Comparison of ENCODE assay signal across 1 cellular context in genomic region chr22:19955241-19956128, GRCh38.
TF ChIP-seq lines count a peak whose summit lies in the region.

No MANE protein-coding gene starts in this region.

TF ChIP-seq in K562, 482 proteins besides CTCF, POLR2A, EP300 and RAD21 (continued from another document and continues in another):
- no peak for TF ChIP-seq ZMIZ1 (IDR thresholded peaks at IDR 0.05; ENCODE audit: low read depth in 2 of 2, low read length in 2 of 2)
- TF ChIP-seq VEZF1 (CRISPR knock-in tag; IDR thresholded peaks at IDR 0.05) = no peak
- TF ChIP-seq SPI1 (IDR thresholded peaks at IDR 0.05; ENCODE audit: borderline replicate concordance, low read depth, low read length) = no peak
- TF ChIP-seq NRF1 (conservative IDR thresholded peaks at IDR 0.05 in 1 of 2, IDR thresholded peaks at IDR 0.05 in 1 of 2) = no peak
- no peak for TF ChIP-seq ZNF398 (CRISPR knock-in tag; IDR thresholded peaks at IDR 0.05)
- peak; percentile 38 for TF ChIP-seq POLR2B (IDR thresholded peaks at IDR 0.05; ENCODE audit: low read depth, partially characterized antibody)
- peak; percentile 26 for TF ChIP-seq TBP (optimal IDR thresholded peaks at IDR 0.05; ENCODE audit: low read depth, low read length)
- TF ChIP-seq ELF2 (CRISPR knock-in tag; IDR thresholded peaks at IDR 0.05) = no peak
- TF ChIP-seq ZBTB33 (CRISPR knock-in tag; IDR thresholded peaks at IDR 0.05) = no peak
- peak; percentile 84 for TF ChIP-seq POLR2AphosphoS2 (IDR thresholded peaks at IDR 0.05; ENCODE audit: low read length)
- TF ChIP-seq SRF (CRISPR knock-in tag; IDR thresholded peaks at IDR 0.05) = peak in 1 of 2 experiments; percentile 62; a peak in 1 of 4 replicates
- no peak for TF ChIP-seq ZBTB49 (CRISPR knock-in tag; IDR thresholded peaks at IDR 0.05; ENCODE audit: borderline replicate concordance)
- 0 out of 4 replicates have a peak, but pooled peaks of 1 of the 2 experiments have one; percentile 18 for TF ChIP-seq NONO (IDR thresholded peaks at IDR 0.05; ENCODE audit: low read depth in 2 of 2, low read length in 1 of 2)
- TF ChIP-seq CHD2 (IDR thresholded peaks at IDR 0.05; ENCODE audit: low read depth, low read length) = peak; percentile 22; the same call in 1 of the 2 replicates
- TF ChIP-seq CHD7 (IDR thresholded peaks at IDR 0.05; ENCODE audit: low read depth, low read length) = peak; percentile 27
- no peak for TF ChIP-seq NR3C1 (CRISPR knock-in tag; IDR thresholded peaks at IDR 0.05)
- no peak for TF ChIP-seq ZNF766 (CRISPR knock-in tag; conservative IDR thresholded peaks at IDR 0.05)
- TF ChIP-seq ERF (CRISPR knock-in tag; IDR thresholded peaks at IDR 0.05) = peak; percentile 1; the same call in 1 of the 2 replicates
- no peak for TF ChIP-seq OTX1 (CRISPR knock-in tag; IDR thresholded peaks at IDR 0.05)
- TF ChIP-seq ZNF347 (CRISPR knock-in tag; IDR thresholded peaks at IDR 0.05; ENCODE audit: low read depth) = no peak
- TF ChIP-seq CBX3 (IDR thresholded peaks at IDR 0.05; ENCODE audit: borderline replicate concordance in 1 of 2, low read length in 2 of 2) = no peak
- 0 out of 2 replicates have a peak, but pooled peaks have one; percentile 5 for TF ChIP-seq ZNF780A (CRISPR knock-in tag; IDR thresholded peaks at IDR 0.05)
- no peak for TF ChIP-seq FOXK1 (CRISPR knock-in tag; IDR thresholded peaks at IDR 0.05; ENCODE audit: borderline replicate concordance)
- TF ChIP-seq SUPT5H (IDR thresholded peaks at IDR 0.05) = peak; percentile 59
- peak; percentile 79; the same call in 1 of the 2 replicates for TF ChIP-seq HDAC6 (IDR thresholded peaks at IDR 0.05; ENCODE audit: low read depth, low read length)
- peak; percentile 55 for TF ChIP-seq RBFOX2 (IDR thresholded peaks at IDR 0.05; ENCODE audit: low read depth, low read length)
- peak; percentile 88 for TF ChIP-seq PKNOX1 (IDR thresholded peaks at IDR 0.05)
- 0 out of 2 replicates have a peak, but pooled peaks have one; percentile 61 for TF ChIP-seq RBM14 (IDR thresholded peaks at IDR 0.05; ENCODE audit: borderline replicate concordance, insufficient read depth, low read depth, low read length)
- TF ChIP-seq RNF2 (IDR thresholded peaks at IDR 0.05) = no peak
